Comparison of ENCODE assay signal across 21 cellular contexts in the genomic region with DNA sequence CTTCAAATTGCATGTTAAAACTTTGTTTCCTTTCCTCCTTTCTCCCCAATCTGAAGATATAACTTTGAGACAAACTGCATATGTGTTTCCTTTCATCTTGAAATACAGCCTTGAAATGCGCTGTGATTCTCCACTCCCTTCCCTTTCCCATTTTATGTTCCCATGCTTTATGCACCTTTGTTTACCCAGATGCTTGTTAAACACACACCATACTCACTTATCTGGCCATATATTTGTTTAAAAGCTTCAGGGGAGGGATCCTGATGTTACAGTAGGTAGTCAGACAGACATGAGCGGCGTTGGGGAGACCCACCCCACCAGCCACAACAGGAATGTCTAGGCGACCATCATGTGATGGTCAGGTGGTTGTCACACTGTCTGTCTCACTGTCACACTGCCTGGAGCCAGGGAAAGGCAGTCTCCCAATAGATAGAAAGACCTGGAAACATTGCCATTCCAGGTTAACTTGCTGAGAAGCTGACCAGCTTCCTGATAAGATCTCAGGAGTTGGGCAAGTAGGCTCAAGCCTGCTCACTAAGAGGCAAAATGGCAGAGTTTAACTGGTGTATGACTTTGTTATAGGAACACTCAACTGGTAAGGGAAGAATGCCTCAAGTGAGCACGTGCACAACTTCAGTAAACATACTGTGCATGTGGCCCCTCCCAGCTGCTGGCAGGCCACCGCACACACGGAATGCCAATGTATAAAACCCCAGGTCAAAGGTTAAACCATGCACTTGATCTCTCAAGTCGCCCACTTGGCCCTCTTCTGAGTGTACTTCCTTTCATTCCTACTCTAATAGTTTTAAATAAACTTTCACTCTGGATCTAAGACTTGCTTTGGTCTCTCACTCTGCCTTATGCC. TPM values are rescaled to one million over a fixed set of nuclear protein-coding genes. Genes with fewer than 3 reads are reported as not detected.
DNase-seq lines count a peak whose midpoint lies in the region; ATAC-seq, FAIRE-seq and TF ChIP-seq lines count a peak whose summit lies in the region.
"Had no signal": no experiment of that assay in that cellular context is flagged by ENCODE, and none has a peak within 500 bp of the region (broad histone marks: within the 10 kb centered on the region; RNA-seq: fewer than 3 reads in every experiment).

No MANE protein-coding gene starts in this region.

- H3K9me3 Mint-ChIP-seq in Calu3 (ENCODE audit: low read depth, unreplicated experiment) = no peaks in the 10 kb centered on the region
- H3K9me3 Mint-ChIP-seq: T-cell had no signal

- H3K4me1 Mint-ChIP-seq in Calu3 (ENCODE audit: low read depth, unreplicated experiment) = peaks cover 9% of the 10 kb centered on the region
- H3K4me1 Mint-ChIP-seq: CD8-positive, alpha-beta memory T cell; T-cell had no signal

- no peaks in the 10 kb centered on the region for H3K79me2 ChIP-seq in K562 (ENCODE audit: control insufficient read depth, insufficient read depth, low read length)

- H4K20me1 ChIP-seq in K562 (replicated peaks; ENCODE audit: control insufficient read depth, insufficient read depth, low read length) = no peaks in the 10 kb centered on the region; the same call in 1 of the 2 replicates
- H4K20me1 ChIP-seq: BLaER1 treated with 17β-estradiol and CSF1 and Interleukin-3, amounts not matched to agents 10 nM and 100 nM had no signal

- no peak for TF ChIP-seq EP300 in K562 (IDR thresholded peaks at IDR 0.05; ENCODE audit: low read length)

- TF ChIP-seq CTCF in K562 (IDR thresholded peaks at IDR 0.05 in 2 of 3, conservative IDR thresholded peaks at IDR 0.05 in 1 of 3; ENCODE audit: insufficient read depth in 2 of 3, low read depth in 1 of 3, low read length in 3 of 3) (no peak), Calu3 (IDR thresholded peaks at IDR 0.05; ENCODE audit: unreplicated experiment) (no peak), lower leg skin (IDR thresholded peaks at IDR 0.05) (no peak)

- CTCF ChIA-PET in K562 (lab: Yijun Ruan, JAX; ENCODE audit: low intra/inter-chr PET ratio) (no interaction called here), Calu3 (lab: Charles Lee) (interaction anchor here (0.7 kb wide), 1 partner anchor 23 kb away, joined by 3 read pairs; no protein-coding TSS in a partner anchor)

- ATAC-seq in K562 = no peak
- ATAC-seq: SK-N-SH treated with all-trans-retinoic acid at 6 μM for 48 hours, T-cell had no signal

- H3K36me3 ChIP-seq in K562 (ENCODE audit: control insufficient read depth, insufficient read depth, low read length) (no peaks in the 10 kb centered on the region), mesenchymal stem cell (ENCODE audit: control insufficient read depth in 1 of 2, insufficient read depth in 2 of 2, low read depth in 1 of 2, low read length in 2 of 2) (no peaks in the 10 kb centered on the region)
- H3K36me3 ChIP-seq: BLaER1 treated with 17β-estradiol and CSF1 and Interleukin-3, amounts not matched to agents 10 nM and 100 nM had no signal

- H3K4me3 ChIP-seq in K562 = no peak overlapping the region
- no peak overlapping the region for H3K4me3 ChIP-seq in mesenchymal stem cell (ENCODE audit: insufficient read depth in 1 of 2, low read depth in 1 of 2, low read length in 2 of 2)
- H3K4me3 ChIP-seq in lower leg skin (ENCODE audit: low read depth, poor library complexity, severe bottlenecking) = no peak overlapping the region
- H3K4me3 ChIP-seq: BLaER1 treated with 17β-estradiol and CSF1 and Interleukin-3, amounts not matched to agents 10 nM and 100 nM; GM23248 had no signal

- POLR2A ChIA-PET in K562 (lab: Yijun Ruan, JAX) = interaction anchor here (0.8 to 1.0 kb wide), 3 partner anchors 9 to 1234 kb away, joined by 3 read pairs; no protein-coding TSS in a partner anchor

- no peak for FAIRE-seq in K562 (lab: Jason Lieb, UNC)

- H3K27me3 Mint-ChIP-seq in Calu3 (ENCODE audit: unreplicated experiment) = peaks cover 40% of the 10 kb centered on the region

- no peak overlapping the region for H3K4me2 ChIP-seq in K562 (ENCODE audit: insufficient read depth, low read length)
- H3K4me2 ChIP-seq in mesenchymal stem cell (ENCODE audit: low read length, poor library complexity, severe bottlenecking) = no peak overlapping the region
- H3K4me2 ChIP-seq: BLaER1 treated with 17β-estradiol and CSF1 and Interleukin-3, amounts not matched to agents 10 nM and 100 nM had no signal

- intact Hi-C loops in K562 (cut with micrococcal nuclease) = no loop called here
- intact Hi-C loops in Calu3 (cut with micrococcal nuclease; ENCODE audit: unreplicated experiment) = no loop called here
- intact Hi-C loops in lower leg skin (cut with DNase I; ENCODE audit: low total_unique reads) = no loop called here

- peaks cover 8 to 17% of the 10 kb centered on the region in 2 experiments; a peak in 4 of 5 replicates for H3K27me3 ChIP-seq in K562 (ENCODE audit: control insufficient read depth in 2 of 2, insufficient read depth in 2 of 2, low read length in 2 of 2)
- peaks cover 49 to 63% of the 10 kb centered on the region in 2 experiments for H3K27me3 ChIP-seq in mesenchymal stem cell (ENCODE audit: control insufficient read depth in 1 of 2, insufficient read depth in 1 of 2, low read length in 2 of 2)
- H3K27me3 ChIP-seq: BLaER1 treated with 17β-estradiol and CSF1 and Interleukin-3, amounts not matched to agents 10 nM and 100 nM had no signal

- H3K4me3 Mint-ChIP-seq in Calu3 (ENCODE audit: low read depth, unreplicated experiment) = no peak overlapping the region
- H3K4me3 Mint-ChIP-seq: CD8-positive, alpha-beta memory T cell; T-cell had no signal

- no peaks in the 10 kb centered on the region for H3K79me1 ChIP-seq in mesenchymal stem cell (replicated peaks; ENCODE audit: low read length, poor library complexity, severe bottlenecking)

- BruUV-seq in K562 (replicated peaks; lab: Mats Ljungman, UMichigan) (no TSS peak), Calu3 (replicated peaks; lab: Mats Ljungman, UMichigan) (no TSS peak)

- H3K4ac ChIP-seq in mesenchymal stem cell (ENCODE audit: low read depth in 1 of 2, low read length in 2 of 2) = no peak overlapping the region

- TF ChIP-seq RAD21 in K562 (CRISPR knock-in tag; conservative IDR thresholded peaks at IDR 0.05 in 1 of 2, IDR thresholded peaks at IDR 0.05 in 1 of 2) = no peak

- H2BK5ac ChIP-seq in mesenchymal stem cell (ENCODE audit: low read depth, low read length, poor library complexity, severe bottlenecking) = no peak overlapping the region

- H3K4me1 ChIP-seq in K562 (replicated peaks in 1 of 2; ENCODE audit: control insufficient read depth in 2 of 2, insufficient read depth in 2 of 2, low read length in 2 of 2) (no peaks in the 10 kb centered on the region), mesenchymal stem cell (ENCODE audit: control insufficient read depth, insufficient read depth, low read depth, low read length) (no peaks in the 10 kb centered on the region)
- H3K4me1 ChIP-seq: BLaER1 treated with 17β-estradiol and CSF1 and Interleukin-3, amounts not matched to agents 10 nM and 100 nM had no signal

- DNase-seq in COLO668 (lab: John Stamatoyannopoulos, UW; ENCODE audit: unreplicated experiment) (peak; percentile 35), DMS53 treated with DMSO at 0.1 percent for 48 hours (lab: John Stamatoyannopoulos, UW; ENCODE audit: unreplicated experiment) (peak; percentile 49), K562 (ENCODE audit: extremely low read depth in 1 of 4, low spot score in 3 of 4) (no peak), mesenchymal stem cell (peak; percentile 49), Calu3 (no peak), lower leg skin (ENCODE audit: low spot score in 2 of 2) (no peak), NCI-H2227 (lab: John Stamatoyannopoulos, UW; ENCODE audit: unreplicated experiment) (no peak), DMS153 (lab: John Stamatoyannopoulos, UW) (no peak)
- DNase-seq: CD8-positive, alpha-beta memory T cell; DMS 273 treated with DMSO at 0.1 percent for 48 hours; GF-D8; GM23248; HCEC 1CT; NCI-H1930; NCI-H345; OCI-M1; SIG-M5; T-cell had no signal

- no peaks in the 10 kb centered on the region for H3K9me1 ChIP-seq in K562 (ENCODE audit: control insufficient read depth, insufficient read depth, low read length)

- H2AFZ ChIP-seq in K562 (ENCODE audit: low read depth, low read length) = no peak overlapping the region
- H2AFZ ChIP-seq in mesenchymal stem cell (ENCODE audit: low read depth, low read length) = no peak overlapping the region
- H2AFZ ChIP-seq: GM23248 had no signal

- H2BK120ac ChIP-seq in mesenchymal stem cell (ENCODE audit: low read depth, low read length) = no peak overlapping the region

- H3K9me3 ChIP-seq in K562 (replicated peaks; ENCODE audit: control insufficient read depth, insufficient read depth, low read depth, low read length) = no peaks in the 10 kb centered on the region
- no peaks in the 10 kb centered on the region for H3K9me3 ChIP-seq in mesenchymal stem cell (ENCODE audit: control insufficient read depth, low read length)

- WGBS in K562 (ENCODE audit: insufficient coverage, low coverage, missing lambda C conversion rate) = 7% methylated on average over 8 of the region's 8 CpGs
- WGBS in mesenchymal stem cell = 47% methylated on average over 8 of the region's 8 CpGs
- WGBS in lower leg skin, 2 donors = 70 to 81% methylated on average over 8 of the region's 8 CpGs

- no peak overlapping the region for H3K14ac ChIP-seq in mesenchymal stem cell (ENCODE audit: low read length in 2 of 2)

- H3K27ac ChIP-seq in K562 (ENCODE audit: extremely low read depth, low read depth, low read length) (no peak overlapping the region), mesenchymal stem cell (ENCODE audit: low read length, poor library complexity, severe bottlenecking) (no peak overlapping the region)
- H3K27ac ChIP-seq: BLaER1 treated with 17β-estradiol and CSF1 and Interleukin-3, amounts not matched to agents 10 nM and 100 nM; GM23248; RWPE1 had no signal

- no peak overlapping the region for H2AK5ac ChIP-seq in mesenchymal stem cell (ENCODE audit: low read length, severe bottlenecking)

- H2BK12ac ChIP-seq in mesenchymal stem cell (ENCODE audit: low read length in 2 of 2) = no peak overlapping the region

- no peak overlapping the region for H3K27ac Mint-ChIP-seq in Calu3 (ENCODE audit: unreplicated experiment)
- H3K27ac Mint-ChIP-seq: CD8-positive, alpha-beta memory T cell; T-cell had no signal

- no peak overlapping the region for H3K18ac ChIP-seq in mesenchymal stem cell (ENCODE audit: low read depth in 1 of 2, low read length in 2 of 2)

- no peak overlapping the region for H3K9ac ChIP-seq in K562 (ENCODE audit: insufficient read depth in 1 of 2, low read depth in 2 of 2, low read length in 2 of 2)
- H3K9ac ChIP-seq in mesenchymal stem cell (ENCODE audit: low read length) = no peak overlapping the region
- H3K9ac ChIP-seq: BLaER1 treated with 17β-estradiol and CSF1 and Interleukin-3, amounts not matched to agents 10 nM and 100 nM; GM23248 had no signal

- no peak overlapping the region for H3K23ac ChIP-seq in mesenchymal stem cell (ENCODE audit: low read length in 2 of 2)

- H2BK15ac ChIP-seq in mesenchymal stem cell (ENCODE audit: low read depth, poor library complexity, severe bottlenecking) = no peak overlapping the region

- in situ Hi-C loops in K562 (cut with MboI) = no loop called here

- TF ChIP-seq POLR2A in K562 (conservative IDR thresholded peaks at IDR 0.05) (no peak), lower leg skin (IDR thresholded peaks at IDR 0.05) (no peak)

- H3K36me3 Mint-ChIP-seq in Calu3 (ENCODE audit: insufficient read depth, unreplicated experiment) = no peaks in the 10 kb centered on the region
- H3K36me3 Mint-ChIP-seq: CD8-positive, alpha-beta memory T cell; T-cell had no signal

- H4K91ac ChIP-seq in mesenchymal stem cell (ENCODE audit: low read length) = no peak overlapping the region

- no peak overlapping the region for H4K8ac ChIP-seq in mesenchymal stem cell (ENCODE audit: low read length)

RNA-seq across cellular contexts. Expression of a gene that starts 23.5 kb away (rescaled TPM):
- total RNA-seq in K562 (2011; cell fraction: chromatin; rRNA removed; ENCODE audit: low replicate concordance) = 3.6 and 10.0 TPM in 2 replicates
- total RNA-seq in K562 (2011; cell fraction: nucleolus; rRNA removed) = 3.0 and 3.8 TPM in 2 replicates
- total RNA-seq in K562 (2011; cell fraction: nucleoplasm; rRNA removed) = 4.5 and 7.6 TPM in 2 replicates
- total RNA-seq in K562 (2014; rRNA removed) (5.7 and 6.5 TPM in 2 replicates), K562 (2014; rRNA removed; fragmentation: Illumina TruSeq; extraction: Trizol) (4.5 and 5.1 TPM in 2 replicates), K562 (2015; rRNA removed; fragmentation: Illumina TruSeq; extraction: Trizol) (7.9 and 8.4 TPM in 2 replicates), K562 (2021) (5.1 and 5.3 TPM in 2 replicates), Calu3 (2022) (12.6 and 13.0 TPM in 2 replicates), lower leg skin (10 to 100 TPM; 11.5 to 21.2 (median 15.2) TPM)
- polyA plus RNA-seq in K562 (2011; rRNA removed) (2.9 and 4.2 TPM in 2 replicates), K562 (2014; fragmentation: Illumina TruSeq; extraction: Trizol) (4.8 and 7.3 TPM in 2 replicates), K562 (2014; fragmentation: Nextera tagmentation; extraction: Ambion mirVana) (1 to 10 TPM; 1.3 to 1.6 TPM), K562 (2014; rRNA removed) (5.3 and 9.9 TPM in 2 replicates)
- 1.5 and 1.6 TPM in 2 replicates for polyA plus RNA-seq in K562 (2011; cell fraction: cytosol; rRNA removed)
- polyA plus RNA-seq in K562 (2011; cell fraction: nucleus; rRNA removed) = 6.3 and 11.1 TPM in 2 replicates
- polyA plus RNA-seq in K562 (2012) = 3.1 and 4.7 TPM in 2 replicates
- polyA minus RNA-seq in K562 (2011; rRNA and poly(A)+ RNA removed) = 1.2 and 1.9 TPM in 2 replicates
- 0.38 and 1.0 TPM in 2 replicates for polyA minus RNA-seq in K562 (2011; cell fraction: cytosol; rRNA and poly(A)+ RNA removed)
- polyA minus RNA-seq in K562 (2011; cell fraction: nucleus; rRNA and poly(A)+ RNA removed) = 3.8 and 5.9 TPM in 2 replicates
- 7.3 TPM for polyA plus RNA-seq in mesenchymal stem cell (2013, experiment 1 of 2)
- 7.2 TPM for polyA plus RNA-seq in mesenchymal stem cell (2013, experiment 2 of 2)

RNA-seq across cellular contexts. Expression of a gene that starts 41.5 kb away (rescaled TPM):
- 2.3 and 5.3 TPM in 2 replicates for total RNA-seq in K562 (2011; cell fraction: chromatin; rRNA removed; ENCODE audit: low replicate concordance)
- 2.7 and 4.6 TPM in 2 replicates for total RNA-seq in K562 (2011; cell fraction: nucleolus; rRNA removed)
- 4.0 and 5.0 TPM in 2 replicates for total RNA-seq in K562 (2011; cell fraction: nucleoplasm; rRNA removed)
- total RNA-seq in K562 (2014; rRNA removed) (0.82 and 1.6 TPM in 2 replicates), K562 (2014; rRNA removed; fragmentation: Illumina TruSeq; extraction: Trizol) (0.29 and 0.67 TPM in 2 replicates), K562 (2015; rRNA removed; fragmentation: Illumina TruSeq; extraction: Trizol) (0.72 and 1.2 TPM in 2 replicates), K562 (2021) (1.2 TPM in 2 replicates), Calu3 (2022) (0.69 and 0.99 TPM in 2 replicates), lower leg skin (1 to 10 TPM; 1.9 to 5.3 (median 3.3) TPM)
- polyA plus RNA-seq in K562 (2011; rRNA removed) (0.43 and 0.47 TPM in 2 replicates), K562 (2014; fragmentation: Illumina TruSeq; extraction: Trizol) (0.97 and 1.6 TPM in 2 replicates), K562 (2014; fragmentation: Nextera tagmentation; extraction: Ambion mirVana) (not detected), K562 (2014; rRNA removed) (1.4 and 1.9 TPM in 2 replicates)
- polyA plus RNA-seq in K562 (2011; cell fraction: cytosol; rRNA removed) = 0.32 and 1.0 TPM in 2 replicates
- 2.7 and 6.4 TPM in 2 replicates for polyA plus RNA-seq in K562 (2011; cell fraction: nucleus; rRNA removed)
- 1.4 and 3.5 TPM in 2 replicates for polyA plus RNA-seq in K562 (2012)
- 0.28 TPM in 1 of 2 replicates, not detected in the other for polyA minus RNA-seq in K562 (2011; rRNA and poly(A)+ RNA removed)
- polyA minus RNA-seq in K562 (2011; cell fraction: cytosol; rRNA and poly(A)+ RNA removed) = not detected in 2 replicates
- 0.40 and 0.56 TPM in 2 replicates for polyA minus RNA-seq in K562 (2011; cell fraction: nucleus; rRNA and poly(A)+ RNA removed)
- polyA plus RNA-seq in mesenchymal stem cell (2013, experiment 1 of 2) = 14.9 TPM
- polyA plus RNA-seq in mesenchymal stem cell (2013, experiment 2 of 2) = 14.9 TPM

Comparison
In these comparisons a context has a peak if more than half of its experiments do, and no peak if none do; other contexts are left out.
1. DNase-seq: peak in COLO668 (single experiment), DMS53 treated with DMSO at 0.1 percent for 48 hours (single experiment) and mesenchymal stem cell (single experiment); none in K562 (0 of 4), Calu3 (single experiment), lower leg skin (0 of 2), NCI-H2227 (single experiment) and DMS153 (single experiment).